In genomic region chr6:46024122-46024769, GRCh38 we compare ENCODE assay signal across 22 cellular contexts. TPM values are rescaled to one million over a fixed set of nuclear protein-coding genes. Genes with fewer than 3 reads are reported as not detected.
DNase-seq lines count a peak whose midpoint lies in the region; ATAC-seq and TF ChIP-seq lines count a peak whose summit lies in the region.
"Had no signal": no experiment of that assay in that cellular context is flagged by ENCODE, and none has a peak within 500 bp of the region (broad histone marks: within the 10 kb centered on the region; RNA-seq: fewer than 3 reads in every experiment).

No MANE protein-coding gene starts in this region.

- H3K36me3 ChIP-seq in prostate gland (no peaks in the 10 kb centered on the region), aorta (ENCODE audit: control insufficient read depth in 1 of 2, insufficient read depth in 2 of 2, low read length in 1 of 2) (no peaks in the 10 kb centered on the region)
- H3K36me3 ChIP-seq: BE2C had no signal

- 72% methylated on average over 1 of the region's 1 CpG for WGBS in prostate gland
- 71 to 81% methylated on average over 1 of the region's 1 CpG for WGBS in aorta, 2 donors

- no peak for TF ChIP-seq CTCF in choroid plexus epithelial cell (conservative IDR thresholded peaks at IDR 0.05; ENCODE audit: low read depth, low read length)
- TF ChIP-seq CTCF in prostate gland (IDR thresholded peaks at IDR 0.05): no peak

- H3K4me3 ChIP-seq in choroid plexus epithelial cell (ENCODE audit: low read depth, low read length) (no peak overlapping the region), prostate gland (no peak overlapping the region), aorta (ENCODE audit: low read length in 2 of 2) (no peak overlapping the region)
- H3K4me3 ChIP-seq: GM12878 had no signal

- peak overlapping the region in 1 of 2 donors; percentile 20 for H3K27ac ChIP-seq in prostate gland
- H3K27ac ChIP-seq in aorta (ENCODE audit: low read depth in 1 of 2, low read length in 2 of 2): no peak overlapping the region

- ATAC-seq in Right ventricle myocardium superior (ENCODE audit: poor library complexity) (peak; percentile 52), left ventricle myocardium superior (no peak), aorta (ENCODE audit: low FRiP score) (peak; percentile 75), HG02610 (IDR thresholded peaks at IDR 0.05; ENCODE audit: unreplicated experiment) (no peak)
- ATAC-seq: GM12878, HepG2 had no signal

- no peak for TF ChIP-seq POLR2A in prostate gland (IDR thresholded peaks at IDR 0.05)

- H3K27me3 ChIP-seq in prostate gland (replicated peaks; ENCODE audit: insufficient read depth): no peaks in the 10 kb centered on the region
- H3K27me3 ChIP-seq in aorta (ENCODE audit: control insufficient read depth in 1 of 2, insufficient read depth in 2 of 2, low read length in 1 of 2): no peaks in the 10 kb centered on the region
- H3K27me3 ChIP-seq: BE2C had no signal

- H3K9me3 ChIP-seq in prostate gland: no peaks in the 10 kb centered on the region
- no peaks in the 10 kb centered on the region for H3K9me3 ChIP-seq in aorta (ENCODE audit: control insufficient read depth, low read length)
- H3K9me3 ChIP-seq: BE2C, Caco-2, SK-N-SH had no signal

- no peaks in the 10 kb centered on the region for H3K4me1 ChIP-seq in prostate gland (replicated peaks)
- H3K4me1 ChIP-seq in aorta (ENCODE audit: control insufficient read depth in 1 of 2, insufficient read depth in 2 of 2, low read length in 2 of 2): peaks cover 0 to 2% of the 10 kb centered on the region in 2 donors
- H3K4me1 ChIP-seq: BE2C, Caco-2 had no signal

- DNase-seq in Right ventricle myocardium superior (no peak), left ventricle myocardium superior (no peak), choroid plexus epithelial cell (ENCODE audit: low read depth) (peak; percentile 29), prostate gland (ENCODE audit: low spot score) (peak; percentile 22), aorta (no peak), DMS114 treated with DMSO at 0.1 percent for 48 hours (lab: John Stamatoyannopoulos, UW; ENCODE audit: unreplicated experiment) (no peak), NCI-H446 treated with DMSO at 0.1 percent for 48 hours (lab: John Stamatoyannopoulos, UW) (no peak)
- DNase-seq: 8988T; BE2C; Caco-2; CD4-positive, alpha-beta T cell; GOT3; NCI-H1105; NCI-H2081 treated with DMSO at 0.1 percent for 48 hours; NCI-H510A treated with DMSO at 0.1 percent for 48 hours; NCI-H774; SHP77 treated with DMSO at 0.1 percent for 48 hours; SK-N-SH had no signal

- intact Hi-C loops in Right ventricle myocardium superior (cut with DNase I) (no loop called here), left ventricle myocardium superior (cut with micrococcal nuclease) (no loop called here), prostate gland (cut with DNase I) (no loop called here), aorta (cut with DNase I) (no loop called here)

RNA-seq across cellular contexts. Expression of gene CLIC5, which starts 8.6 kb away (rescaled TPM):
- total RNA-seq in Right ventricle myocardium superior (279 TPM), left ventricle myocardium superior (272 TPM), prostate gland (1 to 10 TPM; 3.2 to 4.5 TPM), aorta (1 to 10 TPM; 3.7 to 9.2 TPM)
- 1 to 10 TPM in 1 of 2 donors, under 1 TPM in 1; 0.10 to 5.8 TPM for polyA plus RNA-seq in aorta
- total RNA-seq: GM12878, HepG2, RPMI7951 had no signal
- polyA plus RNA-seq: HepG2 had no signal

Comparison
In these comparisons a context has a peak if more than half of its experiments do, and no peak if none do; other contexts are left out.
1. ATAC-seq: peak in Right ventricle myocardium superior (single experiment) and aorta (single experiment); none in left ventricle myocardium superior (single experiment) and HG02610 (single experiment).
2. DNase-seq: peak in choroid plexus epithelial cell (single experiment) and prostate gland (single experiment); none in Right ventricle myocardium superior (single experiment), left ventricle myocardium superior (single experiment), aorta (0 of 2), DMS114 treated with DMSO at 0.1 percent for 48 hours (single experiment) and NCI-H446 treated with DMSO at 0.1 percent for 48 hours (single experiment).
3. RNA of gene CLIC5, which starts 8.6 kb away (total RNA-seq): 279 TPM in Right ventricle myocardium superior (single experiment) and 272 TPM in left ventricle myocardium superior (single experiment); 3.7 to 9.2 TPM in aorta and 3.2 to 4.5 TPM in prostate gland; every median in the first group is over 10 times any median in the second.